Comparison of ENCODE assay signal across 1 cellular context in genomic region chr12:101923049-101923718, GRCh38.
TF ChIP-seq lines count a peak whose summit lies in the region.

No MANE protein-coding gene starts in this region.

TF ChIP-seq in GM12878, 131 proteins besides CTCF, POLR2A, EP300 and RAD21 (continued from another document):
- TF ChIP-seq CUX1 (IDR thresholded peaks at IDR 0.05; ENCODE audit: insufficient replicate concordance, low read depth, low read length) = no peak
- peak; percentile 81 for TF ChIP-seq CBX5 (IDR thresholded peaks at IDR 0.05; ENCODE audit: low read depth)
- TF ChIP-seq IKZF2 (IDR thresholded peaks at IDR 0.05) = peak; percentile 77 to 82
- peak; percentile 69; the same call in 1 of the 2 replicates for TF ChIP-seq RELB (IDR thresholded peaks at IDR 0.05; ENCODE audit: low read depth)
- TF ChIP-seq ZNF24 (IDR thresholded peaks at IDR 0.05) = peak; percentile 96
- TF ChIP-seq RB1 (IDR thresholded peaks at IDR 0.05; ENCODE audit: borderline replicate concordance) = no peak
- TF ChIP-seq ZNF274 (IDR thresholded peaks at IDR 0.05; ENCODE audit: insufficient read depth, insufficient read length) = no peak
- TF ChIP-seq CEBPZ (IDR thresholded peaks at IDR 0.05; ENCODE audit: low read depth, low read length) = no peak
